ENCODE assay signal across 9 cellular contexts in genomic region chr13:26370495-26370990, GRCh38.
"Had no signal": no experiment of that assay in that cellular context is flagged by ENCODE, and none has a peak within 500 bp of the region (broad histone marks: within the 10 kb centered on the region; RNA-seq: fewer than 3 reads in every experiment).

No MANE protein-coding gene starts in this region.

- H3K27ac Mint-ChIP-seq: HFFc6 had no signal

- H3K9me3 ChIP-seq: HAP-1 had no signal

- H2AFZ ChIP-seq: GM23248 had no signal

- H3K4me1 ChIP-seq: HAP-1 had no signal

- H3K9ac ChIP-seq: GM23248 had no signal

- H3K9me3 Mint-ChIP-seq: HFFc6 had no signal

- H3K36me3 ChIP-seq: HAP-1 had no signal

- H3K4me3 Mint-ChIP-seq: HFFc6 had no signal

- ATAC-seq: HCT116, HepG2, K562 had no signal

- H3K4me3 ChIP-seq: GM23248, HAP-1, K562 had no signal

- DNase-seq: GM23248, GOT3, H7, HFFc6 had no signal

- H3K27ac ChIP-seq: GM23248, HL-60 had no signal
